In the genomic region with DNA sequence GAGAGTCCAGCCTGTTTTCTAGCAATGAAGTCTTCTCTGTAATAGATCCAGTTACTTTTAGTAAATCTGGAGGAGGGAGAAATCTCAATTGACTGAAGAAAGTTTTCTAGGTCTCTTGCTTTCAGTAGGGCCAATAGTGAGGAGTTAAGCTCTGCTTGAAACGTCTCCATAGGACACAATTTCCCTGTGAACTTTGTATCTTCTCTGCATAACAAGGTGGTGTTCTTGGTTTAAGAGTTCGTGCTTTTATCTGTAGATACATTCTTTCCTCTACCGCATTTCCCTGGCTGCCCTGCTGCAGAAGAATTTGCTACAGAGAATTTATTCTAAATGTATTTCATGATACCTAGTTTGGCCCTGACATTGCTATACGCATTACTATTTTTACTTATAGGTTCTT, we compare ENCODE assay signal across 19 cellular contexts.
DNase-seq lines count a peak whose midpoint lies in the region; ATAC-seq, FAIRE-seq and TF ChIP-seq lines count a peak whose summit lies in the region.
"Had no signal": no experiment of that assay in that cellular context is flagged by ENCODE, and none has a peak within 500 bp of the region (broad histone marks: within the 10 kb centered on the region; RNA-seq: fewer than 3 reads in every experiment).

No MANE protein-coding gene starts in this region.

- H3K36me3 ChIP-seq in cardiac muscle cell (no peaks in the 10 kb centered on the region), K562 (ENCODE audit: control insufficient read depth, insufficient read depth, low read length) (no peaks in the 10 kb centered on the region; the same call in 1 of the 3 replicates)
- H3K36me3 ChIP-seq: BLaER1 had no signal

- H3K79me2 ChIP-seq in K562 (ENCODE audit: control insufficient read depth, insufficient read depth, low read length): no peaks in the 10 kb centered on the region

- 10% methylated on average over 4 of the region's 4 CpGs for WGBS in K562 (ENCODE audit: insufficient coverage, low coverage, missing lambda C conversion rate)

- no peak for DNase-seq in cardiac muscle cell (ENCODE audit: low read depth in 1 of 2, low spot score in 1 of 2)
- DNase-seq in left cardiac atrium: no peak
- no peak for DNase-seq in K562 (ENCODE audit: extremely low read depth in 1 of 4, low spot score in 3 of 4)
- DNase-seq in left colon: no peak
- no peak for DNase-seq in activated T-cell treated with anti-CD3 and anti-CD28 coated beads for 4 hours
- DNase-seq in stimulated activated naive B cell treated with anti-CD40 and anti-IgM and Interleukin-4, amounts not matched to agents 10 μg/mL and 1 μg/mL and 100 μg/mL, for 72 hours: no peak
- DNase-seq: 8988T; CD4-positive, alpha-beta memory T cell; DMS153; DMS79; GDM1; GOT3; H9 had no signal

- H3K4me1 ChIP-seq in cardiac muscle cell (ENCODE audit: low read depth) (peaks cover 29% of the 10 kb centered on the region), K562 (replicated peaks in 1 of 2; ENCODE audit: control insufficient read depth in 2 of 2, insufficient read depth in 2 of 2, low read length in 2 of 2) (peaks cover 0 to 14% of the 10 kb centered on the region in 2 experiments; a peak in 2 of 5 replicates)

- in situ Hi-C loops in K562 (cut with MboI): no loop called here

- H3K4me3 ChIP-seq in cardiac muscle cell: no peak overlapping the region
- no peak overlapping the region for H3K4me3 ChIP-seq in K562
- H3K4me3 ChIP-seq: BLaER1 had no signal

- CTCF ChIA-PET in K562 (lab: Yijun Ruan, JAX; ENCODE audit: low intra/inter-chr PET ratio): no interaction called here

- POLR2A ChIA-PET in K562 (lab: Yijun Ruan, JAX): no interaction called here

- no peak overlapping the region for H3K9ac ChIP-seq in K562 (ENCODE audit: insufficient read depth in 1 of 2, low read depth in 2 of 2, low read length in 2 of 2)
- H3K9ac ChIP-seq: BLaER1 had no signal

- no peaks in the 10 kb centered on the region for H3K9me1 ChIP-seq in K562 (ENCODE audit: control insufficient read depth, insufficient read depth, low read length)

- no TSS peak for BruUV-seq in K562 (replicated peaks; lab: Mats Ljungman, UMichigan)

- intact Hi-C loops in left cardiac atrium (cut with DNase I) (no loop called here), K562 (cut with micrococcal nuclease) (no loop called here), left colon (cut with DNase I, micrococcal nuclease) (no loop called here)

- H3K4me2 ChIP-seq in K562 (ENCODE audit: insufficient read depth, low read length): no peak overlapping the region
- H3K4me2 ChIP-seq: BLaER1 had no signal

- H3K4me1 Mint-ChIP-seq in stimulated activated naive B cell treated with anti-CD40 and anti-IgM and Interleukin-4, amounts not matched to agents 10 μg/mL and 1 μg/mL and 100 μg/mL, for 72 hours: peaks cover 12 to 17% of the 10 kb centered on the region in 2 donors
- H3K4me1 Mint-ChIP-seq: CD4-positive, alpha-beta memory T cell had no signal

- peaks cover 8 to 10% of the 10 kb centered on the region in 2 donors for H3K36me3 Mint-ChIP-seq in stimulated activated naive B cell treated with anti-CD40 and anti-IgM and Interleukin-4, amounts not matched to agents 10 μg/mL and 1 μg/mL and 100 μg/mL, for 72 hours
- H3K36me3 Mint-ChIP-seq: CD14-positive monocyte; CD4-positive, alpha-beta memory T cell had no signal

- peak overlapping the region; percentile 68 for H2AFZ ChIP-seq in K562 (ENCODE audit: low read depth, low read length)

- TF ChIP-seq EP300 in K562 (IDR thresholded peaks at IDR 0.05; ENCODE audit: low read length): no peak

- no peak for TF ChIP-seq RAD21 in K562 (CRISPR knock-in tag; conservative IDR thresholded peaks at IDR 0.05 in 1 of 2, IDR thresholded peaks at IDR 0.05 in 1 of 2)

- no peak for TF ChIP-seq CTCF in cardiac muscle cell (IDR thresholded peaks at IDR 0.05; ENCODE audit: low read depth, low read length)
- no peak for TF ChIP-seq CTCF in K562 (IDR thresholded peaks at IDR 0.05 in 2 of 3, conservative IDR thresholded peaks at IDR 0.05 in 1 of 3; ENCODE audit: insufficient read depth in 2 of 3, low read depth in 1 of 3, low read length in 3 of 3)

- H3K27ac Mint-ChIP-seq in stimulated activated naive B cell treated with anti-CD40 and anti-IgM and Interleukin-4, amounts not matched to agents 10 μg/mL and 1 μg/mL and 100 μg/mL, for 72 hours: no peak overlapping the region
- H3K27ac Mint-ChIP-seq: CD14-positive monocyte; CD4-positive, alpha-beta memory T cell; H9 had no signal

- ATAC-seq in left cardiac atrium: no peak
- peak; percentile 59; the same call in 2 of the 3 replicates for ATAC-seq in K562
- peak; percentile 49 for ATAC-seq in left colon
- ATAC-seq in stimulated activated naive B cell treated with anti-CD40 and anti-IgM and Interleukin-4, amounts not matched to agents 10 μg/mL and 1 μg/mL and 100 μg/mL, for 72 hours (replicated peaks): no peak
- no peak for ATAC-seq in GM21526 (IDR thresholded peaks at IDR 0.05; ENCODE audit: low FRiP score, unreplicated experiment)

- no peaks in the 10 kb centered on the region for H4K20me1 ChIP-seq in K562 (replicated peaks; ENCODE audit: control insufficient read depth, insufficient read depth, low read length)
- H4K20me1 ChIP-seq: BLaER1 had no signal

- no peak for FAIRE-seq in K562 (lab: Jason Lieb, UNC)
- FAIRE-seq: GM12892, GM18507, HTR-8/SVneo had no signal

- no peak for TF ChIP-seq POLR2A in K562 (conservative IDR thresholded peaks at IDR 0.05)

- H3K27me3 ChIP-seq in cardiac muscle cell (no peaks in the 10 kb centered on the region), K562 (ENCODE audit: control insufficient read depth in 2 of 2, insufficient read depth in 2 of 2, low read length in 2 of 2) (no peaks in the 10 kb centered on the region)
- H3K27me3 ChIP-seq: BLaER1 had no signal

- no peak overlapping the region for H3K4me3 Mint-ChIP-seq in stimulated activated naive B cell treated with anti-CD40 and anti-IgM and Interleukin-4, amounts not matched to agents 10 μg/mL and 1 μg/mL and 100 μg/mL, for 72 hours
- H3K4me3 Mint-ChIP-seq: CD14-positive monocyte; CD4-positive, alpha-beta memory T cell; H9 had no signal

- H3K9me3 ChIP-seq in cardiac muscle cell (ENCODE audit: low read depth): no peaks in the 10 kb centered on the region
- H3K9me3 ChIP-seq in K562 (replicated peaks; ENCODE audit: control insufficient read depth, insufficient read depth, low read depth, low read length): peaks cover 2% of the 10 kb centered on the region; the same call in 1 of the 2 replicates

- no peaks in the 10 kb centered on the region for H3K27me3 Mint-ChIP-seq in stimulated activated naive B cell treated with anti-CD40 and anti-IgM and Interleukin-4, amounts not matched to agents 10 μg/mL and 1 μg/mL and 100 μg/mL, for 72 hours
- H3K27me3 Mint-ChIP-seq: CD4-positive, alpha-beta memory T cell had no signal

- H3K9me3 Mint-ChIP-seq in stimulated activated naive B cell treated with anti-CD40 and anti-IgM and Interleukin-4, amounts not matched to agents 10 μg/mL and 1 μg/mL and 100 μg/mL, for 72 hours: peaks cover 11 to 12% of the 10 kb centered on the region in 2 donors
- H3K9me3 Mint-ChIP-seq: H9 had no signal

- H3K27ac ChIP-seq in cardiac muscle cell (peak overlapping the region; percentile 6), K562 (ENCODE audit: extremely low read depth, low read depth, low read length) (peak overlapping the region; percentile 21; the same call in 2 of the 3 replicates)
- H3K27ac ChIP-seq: BLaER1 had no signal

TF ChIP-seq in K562, 482 proteins besides CTCF, POLR2A, EP300 and RAD21:
- TF ChIP-seq BDP1 (IDR thresholded peaks at IDR 0.05; ENCODE audit: insufficient read depth, insufficient read length) (no peak), MTF1 (CRISPR knock-in tag; IDR thresholded peaks at IDR 0.05; ENCODE audit: borderline replicate concordance) (no peak)
TF ChIP-seq in K562: peak in this region for 0.

Comparison
In these comparisons a context has a peak if more than half of its experiments do, and no peak if none do; other contexts are left out.
1. ATAC-seq: peak in K562 (single experiment) and left colon (single experiment); none in left cardiac atrium (0 of 2), stimulated activated naive B cell treated with anti-CD40 and anti-IgM and Interleukin-4, amounts not matched to agents 10 μg/mL and 1 μg/mL and 100 μg/mL, for 72 hours (0 of 2) and GM21526 (single experiment).